In genomic region chr17:61605692-61606091, GRCh38 we compare ENCODE assay signal across 12 cellular contexts. TPM values are rescaled to one million over a fixed set of nuclear protein-coding genes. Genes with fewer than 3 reads are reported as not detected.
"Had no signal": no experiment of that assay in that cellular context is flagged by ENCODE, and none has a peak within 500 bp of the region (broad histone marks: within the 10 kb centered on the region; RNA-seq: fewer than 3 reads in every experiment).

No MANE protein-coding gene starts in this region.

- DNase-seq: GM23248, GOT3, H7, H9, HCEC 1CT, HFFc6 had no signal

- FAIRE-seq: H1, H54 had no signal

- H3K4me1 Mint-ChIP-seq: GM23338, H9 had no signal

- H3K4me3 Mint-ChIP-seq: GM23338, H9, HFFc6 had no signal

- H3K27ac Mint-ChIP-seq: GM23338, H9, HFFc6 had no signal

- ATAC-seq: GM23338, HCT116 had no signal

- H3K9me3 Mint-ChIP-seq: GM23338, H9, HFFc6 had no signal

- H3K9ac ChIP-seq: GM23248 had no signal

- H3K4me1 ChIP-seq: HAP-1 had no signal

- H3K4me2 ChIP-seq: GM23338 had no signal

- H3K4me3 ChIP-seq: GM23248, GM23338, HAP-1 had no signal

- H3K27ac ChIP-seq: GM23248 had no signal

- H2AFZ ChIP-seq: GM23248, GM23338 had no signal

- H3K9me3 ChIP-seq: HAP-1 had no signal

- H3K36me3 ChIP-seq: HAP-1 had no signal

RNA-seq across cellular contexts. Expression of gene NACA2, which starts 14.7 kb away (rescaled TPM):
- total RNA-seq: GM23248, GM23338, H1, H4, H7, H9, HFFc6 had no signal
- polyA plus RNA-seq: GM23248, H1 had no signal
